In the genomic region with DNA sequence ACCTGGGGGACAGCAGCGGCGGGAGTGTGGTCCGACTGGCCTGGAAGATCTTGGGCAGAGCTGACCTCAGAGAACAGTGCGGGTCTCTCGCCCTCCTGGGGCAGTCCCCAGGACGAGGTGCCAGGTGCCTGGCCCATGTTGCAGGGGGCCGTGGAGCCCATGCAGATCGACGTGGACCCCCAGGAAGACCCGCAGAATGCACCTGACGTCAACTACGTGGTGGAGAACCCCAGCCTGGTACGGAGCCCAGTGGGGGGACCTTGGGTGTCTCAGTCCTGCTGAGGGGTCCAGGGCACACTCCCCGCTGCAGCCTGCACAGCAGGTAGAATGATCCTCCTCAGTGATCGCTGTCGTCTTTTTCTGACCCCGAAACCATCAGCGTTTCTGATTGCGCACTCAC, we compare ENCODE assay signal across 9 cellular contexts. TPM values are rescaled to one million over a fixed set of nuclear protein-coding genes. Genes with fewer than 3 reads are reported as not detected.
DNase-seq lines count a peak whose midpoint lies in the region; ATAC-seq, FAIRE-seq and TF ChIP-seq lines count a peak whose summit lies in the region.
"Had no signal": no experiment of that assay in that cellular context is flagged by ENCODE, and none has a peak within 500 bp of the region (broad histone marks: within the 10 kb centered on the region; RNA-seq: fewer than 3 reads in every experiment).

No MANE protein-coding gene starts in this region.

- no peaks in the 10 kb centered on the region for H3F3A ChIP-seq in Loucy (ENCODE audit: low read depth)

- H3K9me3 Mint-ChIP-seq in CD14-positive monocyte (no peaks in the 10 kb centered on the region), nephron (no peaks in the 10 kb centered on the region)

- DNase-seq in CD14-positive monocyte (ENCODE audit: low spot score) (peak; percentile 41), choroid plexus epithelial cell (ENCODE audit: low read depth) (no peak), middle frontal gyrus (ENCODE audit: extremely low spot score, low spot score) (no peak), frontal cortex (ENCODE audit: low spot score in 2 of 2) (no peak)
- DNase-seq: islet precursor cell had no signal

- ATAC-seq in HG03565 (IDR thresholded peaks at IDR 0.05; ENCODE audit: unreplicated experiment) = no peak
- no peak for ATAC-seq in HG02571 (IDR thresholded peaks at IDR 0.05; ENCODE audit: unreplicated experiment)

- H3K27me3 ChIP-seq in Loucy (ENCODE audit: insufficient read depth, low read length, poor library complexity, severe bottlenecking) = no peaks in the 10 kb centered on the region

- peaks cover 19% of the 10 kb centered on the region for H3K4me1 Mint-ChIP-seq in CD14-positive monocyte
- peaks cover 9% of the 10 kb centered on the region for H3K4me1 Mint-ChIP-seq in nephron

- intact Hi-C loops in CD14-positive monocyte (cut with micrococcal nuclease) = loop anchor here in 1 of 2 donors (5.0 kb wide), 1 partner anchor 44 kb away; a partner anchor contains a TSS

- peak overlapping the region; percentile 76 to 85 for H3K4me3 Mint-ChIP-seq in CD14-positive monocyte
- peak overlapping the region; percentile 81 to 87 (median 86) for H3K4me3 Mint-ChIP-seq in nephron

- H3K9me3 ChIP-seq in Loucy (ENCODE audit: insufficient read depth, low read depth, low read length) = no peaks in the 10 kb centered on the region

- peak overlapping the region; percentile 93 for H3K4me3 ChIP-seq in Loucy (ENCODE audit: low read length, poor library complexity, severe bottlenecking)
- peak overlapping the region; percentile 77 for H3K4me3 ChIP-seq in choroid plexus epithelial cell (ENCODE audit: low read depth, low read length)

- H3K4me2 ChIP-seq in Loucy (ENCODE audit: low read depth, low read length, poor library complexity, severe bottlenecking) = peak overlapping the region; percentile 71

- H3K27me3 Mint-ChIP-seq in CD14-positive monocyte (ENCODE audit: low read depth in 3 of 3) (no peaks in the 10 kb centered on the region), nephron (ENCODE audit: low read depth) (no peaks in the 10 kb centered on the region)

- H3K4me1 ChIP-seq in Loucy (ENCODE audit: insufficient read depth, low read length, poor library complexity, severe bottlenecking) = peaks cover 21% of the 10 kb centered on the region

- no peak overlapping the region for H2AFZ ChIP-seq in Loucy (ENCODE audit: low read length)

- H3K27ac Mint-ChIP-seq in CD14-positive monocyte = peak overlapping the region in 1 of 7 donors; percentile 18
- no peak overlapping the region for H3K27ac Mint-ChIP-seq in nephron

- H3K36me3 ChIP-seq in Loucy (ENCODE audit: insufficient read depth, low read length) = peaks cover 21% of the 10 kb centered on the region; the same call in 1 of the 2 replicates

- FAIRE-seq in frontal cortex (lab: Jason Lieb, UNC) = no peak

- no peak for TF ChIP-seq CTCF in CD14-positive monocyte (IDR thresholded peaks at IDR 0.05)
- TF ChIP-seq CTCF in Loucy (conservative IDR thresholded peaks at IDR 0.05; ENCODE audit: low read length) = no peak
- TF ChIP-seq CTCF in choroid plexus epithelial cell (conservative IDR thresholded peaks at IDR 0.05; ENCODE audit: low read depth, low read length) = no peak
- no peak for TF ChIP-seq CTCF in nephron (IDR thresholded peaks at IDR 0.05; ENCODE audit: unreplicated experiment in 3 of 3)

- H3K79me2 ChIP-seq in Loucy (ENCODE audit: insufficient read depth, low read length) = peaks cover 28% of the 10 kb centered on the region

- no peaks in the 10 kb centered on the region for H3K9me2 ChIP-seq in Loucy (replicated peaks; ENCODE audit: low read depth, low read length)

- peaks cover 23 to 64% of the 10 kb centered on the region in 2 donors for H3K36me3 Mint-ChIP-seq in CD14-positive monocyte
- peaks cover 8% of the 10 kb centered on the region for H3K36me3 Mint-ChIP-seq in nephron (ENCODE audit: low read depth)

- H4K20me1 ChIP-seq in Loucy (ENCODE audit: insufficient read depth, low read length, poor library complexity, severe bottlenecking) = peaks cover 11% of the 10 kb centered on the region

- peak overlapping the region; percentile 70 for H3K9ac ChIP-seq in Loucy (ENCODE audit: low read depth, low read length, poor library complexity, severe bottlenecking)

RNA-seq across cellular contexts. Expression of a gene that starts 1.4 kb away (rescaled TPM):
- polyA plus RNA-seq in CD14-positive monocyte = 100 to 1,000 TPM; 110 to 130 TPM
- total RNA-seq in frontal cortex = 73.8 TPM

RNA-seq across cellular contexts. Expression of a gene that starts 1.5 kb away (rescaled TPM):
- 1 to 10 TPM; 1.5 to 4.1 TPM for polyA plus RNA-seq in CD14-positive monocyte
- 21.2 TPM for total RNA-seq in frontal cortex

RNA-seq across cellular contexts. Expression of a gene that starts 12.5 kb away (rescaled TPM):
- polyA plus RNA-seq in CD14-positive monocyte = 10 to 100 TPM; 23.9 to 47.6 TPM
- 18.8 TPM for total RNA-seq in frontal cortex

RNA-seq across cellular contexts. Expression of a gene that starts 15.6 kb away (rescaled TPM):
- polyA plus RNA-seq in CD14-positive monocyte = 10 to 100 TPM; 88.8 to 90.3 TPM
- 25.7 TPM for total RNA-seq in frontal cortex

RNA-seq across cellular contexts. Expression of a gene that starts 21.7 kb away (rescaled TPM):
- not detected for polyA plus RNA-seq in CD14-positive monocyte
- 110 TPM for total RNA-seq in frontal cortex
